Comparison of ENCODE assay signal across 9 cellular contexts in the genomic region with DNA sequence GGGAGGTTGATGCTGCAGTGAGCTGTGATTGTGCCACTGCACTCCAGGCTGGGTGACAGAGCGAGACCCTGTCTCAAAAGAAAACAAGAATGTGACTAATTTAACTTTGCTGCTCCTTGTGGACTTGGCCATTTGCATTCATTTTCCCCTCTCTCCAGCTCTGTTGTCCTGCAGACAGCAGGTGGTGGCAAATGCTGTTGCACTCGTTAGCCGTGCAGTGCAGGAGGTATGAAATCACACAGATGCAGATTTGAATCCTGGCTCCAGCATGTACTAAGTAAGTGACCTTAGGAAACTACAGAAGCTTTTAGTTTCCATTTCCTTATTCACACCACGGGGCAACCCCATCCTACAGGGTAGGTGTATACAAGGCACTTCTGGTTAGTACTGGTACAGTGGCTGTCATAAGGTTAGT. TPM values are rescaled to one million over a fixed set of nuclear protein-coding genes. Genes with fewer than 3 reads are reported as not detected.
A peak's percentile ranks its signal among the peaks of the same experiment; 100 is the strongest.
DNase-seq lines count a peak whose midpoint lies in the region; ATAC-seq lines count a peak whose summit lies in the region.
"Had no signal": no experiment of that assay in that cellular context is flagged by ENCODE, and none has a peak within 500 bp of the region (broad histone marks: within the 10 kb centered on the region; RNA-seq: fewer than 3 reads in every experiment).

No MANE protein-coding gene starts in this region.

- H3K9me3 Mint-ChIP-seq in activated naive CD8-positive, alpha-beta T cell treated with anti-CD3 and anti-CD28 coated beads, Interleukin-2, amount 10 ng/mL, durations not matched to agents 7 days and 5 days = no peaks in the 10 kb centered on the region
- H3K9me3 Mint-ChIP-seq in activated naive CD8-positive, alpha-beta T cell treated with anti-CD3 and anti-CD28 coated beads for 36 hours = no peaks in the 10 kb centered on the region
- H3K9me3 Mint-ChIP-seq in stimulated activated naive CD8-positive, alpha-beta T cell treated with anti-CD3 and anti-CD28 coated beads, Interleukin-15, amount 100 ng/mL, for 72 hours = no peaks in the 10 kb centered on the region

- in situ Hi-C loops in GM23248 (cut with MboI) = no loop called here

- H4K20me1 ChIP-seq in GM23248 (ENCODE audit: insufficient read depth) = no peaks in the 10 kb centered on the region

- peaks cover 5% of the 10 kb centered on the region; the same call in 1 of the 2 replicates for H3K9me3 ChIP-seq in NT2/D1 (ENCODE audit: insufficient read depth, low read length)
- H3K9me3 ChIP-seq in GM23248 (ENCODE audit: low read depth) = no peaks in the 10 kb centered on the region
- H3K9me3 ChIP-seq: BE2C had no signal

- H3K27me3 ChIP-seq in NT2/D1 (ENCODE audit: insufficient read depth, insufficient read length) (no peaks in the 10 kb centered on the region), GM23248 (replicated peaks; ENCODE audit: insufficient read depth) (no peaks in the 10 kb centered on the region)
- H3K27me3 ChIP-seq: BE2C had no signal

- no peak overlapping the region for H3K9ac ChIP-seq in NT2/D1 (ENCODE audit: insufficient read length, low read depth)
- no peak overlapping the region for H3K9ac ChIP-seq in GM23248

- H3K27ac Mint-ChIP-seq in activated naive CD8-positive, alpha-beta T cell treated with anti-CD3 and anti-CD28 coated beads, Interleukin-2, amount 10 ng/mL, durations not matched to agents 7 days and 5 days = peak overlapping the region; percentile 46
- H3K27ac Mint-ChIP-seq in activated naive CD8-positive, alpha-beta T cell treated with anti-CD3 and anti-CD28 coated beads for 36 hours = no peak overlapping the region
- no peak overlapping the region for H3K27ac Mint-ChIP-seq in stimulated activated naive CD8-positive, alpha-beta T cell treated with anti-CD3 and anti-CD28 coated beads, Interleukin-15, amount 100 ng/mL, for 72 hours

- H3K27me3 Mint-ChIP-seq in activated naive CD8-positive, alpha-beta T cell treated with anti-CD3 and anti-CD28 coated beads, Interleukin-2, amount 10 ng/mL, durations not matched to agents 7 days and 5 days = peaks cover 5% of the 10 kb centered on the region
- H3K27me3 Mint-ChIP-seq in activated naive CD8-positive, alpha-beta T cell treated with anti-CD3 and anti-CD28 coated beads for 36 hours = no peaks in the 10 kb centered on the region
- no peaks in the 10 kb centered on the region for H3K27me3 Mint-ChIP-seq in stimulated activated naive CD8-positive, alpha-beta T cell treated with anti-CD3 and anti-CD28 coated beads, Interleukin-15, amount 100 ng/mL, for 72 hours

- H3F3A ChIP-seq in GM23248 (ENCODE audit: insufficient read depth) = no peaks in the 10 kb centered on the region

- no peak overlapping the region for H3K4me2 ChIP-seq in GM23248 (ENCODE audit: unreplicated experiment)

- no peaks in the 10 kb centered on the region for H3K9me2 ChIP-seq in GM23248 (ENCODE audit: insufficient read depth)

- H3K4me3 ChIP-seq in NT2/D1 (ENCODE audit: insufficient read length, low read depth) (no peak overlapping the region), GM23248 (no peak overlapping the region)

- no peak for DNase-seq in activated naive CD8-positive, alpha-beta T cell treated with anti-CD3 and anti-CD28 coated beads, Interleukin-2, amount 10 ng/mL, durations not matched to agents 7 days and 5 days
- DNase-seq in activated naive CD8-positive, alpha-beta T cell treated with anti-CD3 and anti-CD28 coated beads for 36 hours = no peak
- DNase-seq in NT2/D1 (ENCODE audit: low read depth, low spot score) (peak; percentile 76), GM23248 (no peak), NCI-H1694 (lab: John Stamatoyannopoulos, UW) (no peak)
- DNase-seq in stimulated activated naive CD8-positive, alpha-beta T cell treated with anti-CD3 and anti-CD28 coated beads, Interleukin-15, amount 100 ng/mL, for 72 hours = no peak
- no peak for DNase-seq in activated naive CD4-positive, alpha-beta T cell treated with anti-CD3 and anti-CD28 coated beads, Interleukin-2, amount 50 U/mL, for 16 hours
- DNase-seq: BE2C had no signal

- no peaks in the 10 kb centered on the region for H3K79me2 ChIP-seq in GM23248 (ENCODE audit: insufficient read depth)

- no peak overlapping the region for H3K4me3 Mint-ChIP-seq in activated naive CD8-positive, alpha-beta T cell treated with anti-CD3 and anti-CD28 coated beads, Interleukin-2, amount 10 ng/mL, durations not matched to agents 7 days and 5 days
- H3K4me3 Mint-ChIP-seq in activated naive CD8-positive, alpha-beta T cell treated with anti-CD3 and anti-CD28 coated beads for 36 hours = no peak overlapping the region
- H3K4me3 Mint-ChIP-seq in stimulated activated naive CD8-positive, alpha-beta T cell treated with anti-CD3 and anti-CD28 coated beads, Interleukin-15, amount 100 ng/mL, for 72 hours = no peak overlapping the region

- no peak overlapping the region for H2AFZ ChIP-seq in GM23248

- H3K4me1 ChIP-seq in NT2/D1 (ENCODE audit: insufficient read depth, insufficient read length) (peaks cover 3% of the 10 kb centered on the region), GM23248 (ENCODE audit: insufficient read depth) (peaks cover 4% of the 10 kb centered on the region; the same call in 1 of the 2 replicates)
- H3K4me1 ChIP-seq: BE2C had no signal

- ATAC-seq in activated naive CD8-positive, alpha-beta T cell treated with anti-CD3 and anti-CD28 coated beads, Interleukin-2, amount 10 ng/mL, durations not matched to agents 7 days and 5 days (ENCODE audit: low read depth) = peak; percentile 73
- ATAC-seq in HG02884 (IDR thresholded peaks at IDR 0.05; ENCODE audit: unreplicated experiment) = peak; percentile 59
- ATAC-seq in stimulated activated naive CD8-positive, alpha-beta T cell treated with anti-CD3 and anti-CD28 coated beads, Interleukin-15, amount 100 ng/mL, for 72 hours = peak; percentile 59

- WGBS in GM23248 (ENCODE audit: low coverage in 1 of 2, low lambda C conversion rate in 2 of 2, missing lambda C conversion rate in 2 of 2), 2 experiments = 35 to 37% methylated on average over 3 to 4 of the region's 4 CpGs

- H3K36me3 ChIP-seq in NT2/D1 (ENCODE audit: insufficient read depth, insufficient read length, low read length) (no peaks in the 10 kb centered on the region), GM23248 (ENCODE audit: low read depth) (no peaks in the 10 kb centered on the region)
- H3K36me3 ChIP-seq: BE2C had no signal

- peaks cover 9% of the 10 kb centered on the region for H3K4me1 Mint-ChIP-seq in activated naive CD8-positive, alpha-beta T cell treated with anti-CD3 and anti-CD28 coated beads, Interleukin-2, amount 10 ng/mL, durations not matched to agents 7 days and 5 days
- peaks cover 5% of the 10 kb centered on the region for H3K4me1 Mint-ChIP-seq in activated naive CD8-positive, alpha-beta T cell treated with anti-CD3 and anti-CD28 coated beads for 36 hours
- H3K4me1 Mint-ChIP-seq in stimulated activated naive CD8-positive, alpha-beta T cell treated with anti-CD3 and anti-CD28 coated beads, Interleukin-15, amount 100 ng/mL, for 72 hours = no peaks in the 10 kb centered on the region

- no peak overlapping the region for H3K27ac ChIP-seq in GM23248

- POLR2A ChIA-PET in activated naive CD8-positive, alpha-beta T cell treated with anti-CD3 and anti-CD28 coated beads, Interleukin-2, amount 10 ng/mL, durations not matched to agents 7 days and 5 days (lab: Charles Lee) = interaction anchor here (1.8 kb wide), 1 partner anchor 9 kb away, joined by 6 read pairs; a partner anchor contains a TSS

- H3K36me3 Mint-ChIP-seq in activated naive CD8-positive, alpha-beta T cell treated with anti-CD3 and anti-CD28 coated beads, Interleukin-2, amount 10 ng/mL, durations not matched to agents 7 days and 5 days = no peaks in the 10 kb centered on the region
- H3K36me3 Mint-ChIP-seq in activated naive CD8-positive, alpha-beta T cell treated with anti-CD3 and anti-CD28 coated beads for 36 hours = no peaks in the 10 kb centered on the region

RNA-seq across cellular contexts. Expression of a gene that starts 9.6 kb away (rescaled TPM):
- 1 to 10 TPM; 2.2 to 2.4 TPM for total RNA-seq in activated naive CD8-positive, alpha-beta T cell treated with anti-CD3 and anti-CD28 coated beads, Interleukin-2, amount 10 ng/mL, durations not matched to agents 7 days and 5 days
- 1 to 10 TPM; 8.6 to 9.3 TPM for total RNA-seq in activated naive CD8-positive, alpha-beta T cell treated with anti-CD3 and anti-CD28 coated beads for 36 hours
- 1.8 and 2.7 TPM in 2 replicates for total RNA-seq in GM23248 (2014; rRNA removed; shearing (Covaris generic))
- polyA plus RNA-seq in GM23248 (2016; fragmentation: Nextera tagmentation; extraction: Ambion mirVana) = 1.0 and 1.4 TPM in 2 replicates
